8 cellular contexts compared by ENCODE assay signal in genomic region chr1:93344886-93345632, GRCh38. TPM values are rescaled to one million over a fixed set of nuclear protein-coding genes. Genes with fewer than 3 reads are reported as not detected.
DNase-seq lines count a peak whose midpoint lies in the region; ATAC-seq and TF ChIP-seq lines count a peak whose summit lies in the region.

No MANE protein-coding gene starts in this region.

- intact Hi-C loops in naive thymus-derived CD4-positive, alpha-beta T cell (cut with micrococcal nuclease), result loop anchor here (1.0 to 10.0 kb wide), 18 partner anchors 8 to 1890 kb away; partner anchors contain the start of genes DIPK1A (in 2 of the 2), RPL5 (in 2 of the 2), ABCD3 (in 1 of the 2) and ALG14 (in 1 of the 2)

- H3K36me3 ChIP-seq in DOHH2 (ENCODE audit: control insufficient read depth, low read length) (peaks cover 42% of the 10 kb centered on the region), HAP-1 (replicated peaks) (no peaks in the 10 kb centered on the region), RWPE2 (ENCODE audit: low read depth) (peaks cover 25% of the 10 kb centered on the region), endocrine pancreas (ENCODE audit: control insufficient read depth, insufficient read depth, low read length) (no peaks in the 10 kb centered on the region)
- peaks cover 0 to 11% (median 0%) of the 10 kb centered on the region in 3 experiments for H3K36me3 ChIP-seq in naive thymus-derived CD4-positive, alpha-beta T cell (ENCODE audit: control insufficient read depth in 2 of 3, insufficient read depth in 3 of 3, low read length in 3 of 3)

- POLR2A ChIA-PET in naive thymus-derived CD4-positive, alpha-beta T cell (lab: Charles Lee), result interaction anchor here (0.7 to 2.6 kb wide), 16 partner anchors 9 to 513 kb away, joined by 3 to 24 read pairs (median 6); partner anchors contain the start of genes MTF2 and RPL5

- no peaks in the 10 kb centered on the region for H3K9me2 ChIP-seq in DOHH2 (replicated peaks; ENCODE audit: control insufficient read depth, low read length)

- peak overlapping the region; percentile 89 to 99 (median 98) for H3K27ac Mint-ChIP-seq in naive thymus-derived CD4-positive, alpha-beta T cell

- H3K27me3 Mint-ChIP-seq in naive thymus-derived CD4-positive, alpha-beta T cell, result no peaks in the 10 kb centered on the region

- H3K79me2 ChIP-seq in DOHH2 (ENCODE audit: control insufficient read depth, low read length), result peaks cover 89% of the 10 kb centered on the region

- H3K27ac ChIP-seq in DOHH2 (ENCODE audit: low read depth, low read length), result peak overlapping the region; percentile 76
- peak overlapping the region; percentile 90 for H3K27ac ChIP-seq in RWPE2 (ENCODE audit: poor library complexity, severe bottlenecking)
- H3K27ac ChIP-seq in naive thymus-derived CD4-positive, alpha-beta T cell (ENCODE audit: low read depth, low read length), result peak overlapping the region; percentile 88

- peaks cover 0 to 6% (median 0%) of the 10 kb centered on the region in 11 donors for H3K9me3 Mint-ChIP-seq in naive thymus-derived CD4-positive, alpha-beta T cell

- no peak for TF ChIP-seq CTCF in DOHH2 (IDR thresholded peaks at IDR 0.05; ENCODE audit: low read depth, low read length, poor library complexity, severe bottlenecking)
- no peak for TF ChIP-seq CTCF in RWPE2 (IDR thresholded peaks at IDR 0.05; ENCODE audit: poor library complexity, severe bottlenecking)

- H3K4me3 Mint-ChIP-seq in naive thymus-derived CD4-positive, alpha-beta T cell, result peak overlapping the region; percentile 92 to 100 (median 99)

- peak overlapping the region; percentile 97 for H3K4me3 ChIP-seq in DOHH2 (ENCODE audit: low read length)
- peak overlapping the region; percentile 83 for H3K4me3 ChIP-seq in HAP-1
- peak overlapping the region; percentile 89 for H3K4me3 ChIP-seq in RWPE2 (ENCODE audit: severe bottlenecking)
- H3K4me3 ChIP-seq in endocrine pancreas (ENCODE audit: control insufficient read depth, insufficient read depth, low read length), result peak overlapping the region; percentile 83
- peak overlapping the region; percentile 93 for H3K4me3 ChIP-seq in naive thymus-derived CD4-positive, alpha-beta T cell (ENCODE audit: low read length)

- H3K9me3 ChIP-seq in DOHH2 (ENCODE audit: control insufficient read depth, insufficient read depth, low read length), result no peaks in the 10 kb centered on the region
- no peaks in the 10 kb centered on the region for H3K9me3 ChIP-seq in HAP-1
- H3K9me3 ChIP-seq in RWPE2 (ENCODE audit: severe bottlenecking), result no peaks in the 10 kb centered on the region
- no peaks in the 10 kb centered on the region for H3K9me3 ChIP-seq in endocrine pancreas (ENCODE audit: control insufficient read depth, low read length)
- H3K9me3 ChIP-seq in naive thymus-derived CD4-positive, alpha-beta T cell (ENCODE audit: control insufficient read depth in 2 of 3, low read length in 3 of 3), result no peaks in the 10 kb centered on the region

- peak overlapping the region; percentile 60 for H3K4me2 ChIP-seq in DOHH2 (ENCODE audit: low read length)

- no peaks in the 10 kb centered on the region for H3F3A ChIP-seq in DOHH2 (ENCODE audit: control insufficient read depth, insufficient read depth)

- DNase-seq in HAP-1 (ENCODE audit: low spot score in 2 of 2) (no peak), RWPE2 (ENCODE audit: low spot score) (no peak), NCI-H2081 treated with DMSO at 0.1 percent for 48 hours (lab: John Stamatoyannopoulos, UW) (no peak), foreskin melanocyte (no peak)
- peak in 2 of 9 donors; percentile 4 to 18 for DNase-seq in naive thymus-derived CD4-positive, alpha-beta T cell

- H3K9ac ChIP-seq in endocrine pancreas (ENCODE audit: control insufficient read depth, insufficient read depth, low read length), result peak overlapping the region; percentile 97

- peaks cover 16% of the 10 kb centered on the region for H4K20me1 ChIP-seq in DOHH2 (ENCODE audit: control insufficient read depth, insufficient read depth, low read depth, low read length)

- H3K27me3 ChIP-seq in DOHH2 (ENCODE audit: control insufficient read depth, low read length), result no peaks in the 10 kb centered on the region
- no peaks in the 10 kb centered on the region for H3K27me3 ChIP-seq in HAP-1 (ENCODE audit: low read depth)
- H3K27me3 ChIP-seq in RWPE2 (ENCODE audit: insufficient read depth, poor library complexity, severe bottlenecking), result no peaks in the 10 kb centered on the region
- no peaks in the 10 kb centered on the region for H3K27me3 ChIP-seq in endocrine pancreas (ENCODE audit: control insufficient read depth, insufficient read depth, low read length)
- no peaks in the 10 kb centered on the region for H3K27me3 ChIP-seq in naive thymus-derived CD4-positive, alpha-beta T cell (ENCODE audit: control insufficient read depth in 2 of 2, insufficient read depth in 2 of 2, low read length in 2 of 2)

- ATAC-seq in RWPE2 (ENCODE audit: low read depth) (no peak; the same call in 2 of the 3 replicates), HG02981 (IDR thresholded peaks at IDR 0.05; ENCODE audit: unreplicated experiment) (no peak)
- ATAC-seq in naive thymus-derived CD4-positive, alpha-beta T cell, result peak; percentile 10

- H3K36me3 Mint-ChIP-seq in naive thymus-derived CD4-positive, alpha-beta T cell, result peaks cover 2 to 16% (median 6%) of the 10 kb centered on the region in 5 donors

- CTCF ChIA-PET in naive thymus-derived CD4-positive, alpha-beta T cell (lab: Charles Lee), result interaction anchor here (0.7 to 1.5 kb wide), 4 partner anchors 9 to 42 kb away, joined by 3 to 9 read pairs (median 6); no protein-coding TSS in a partner anchor

- in situ Hi-C loops in HAP-1 (cut with MboI; ENCODE audit: low sequenced_read_pairs), result no loop called here

- H3K4me1 ChIP-seq in DOHH2 (ENCODE audit: control insufficient read depth, low read length) (peaks cover 52% of the 10 kb centered on the region), HAP-1 (peaks cover 15% of the 10 kb centered on the region), RWPE2 (ENCODE audit: insufficient read depth, poor library complexity, severe bottlenecking) (peaks cover 17% of the 10 kb centered on the region), endocrine pancreas (ENCODE audit: control insufficient read depth, insufficient read depth, low read length) (peaks cover 14% of the 10 kb centered on the region)
- peaks cover 6 to 26% of the 10 kb centered on the region in 2 donors for H3K4me1 ChIP-seq in naive thymus-derived CD4-positive, alpha-beta T cell (ENCODE audit: control insufficient read depth in 2 of 2, insufficient read depth in 2 of 2, low read length in 2 of 2)

- peaks cover 16 to 40% (median 27%) of the 10 kb centered on the region in 7 donors for H3K4me1 Mint-ChIP-seq in naive thymus-derived CD4-positive, alpha-beta T cell

RNA-seq across cellular contexts. Expression of gene DR1, which starts 0.6 kb away (rescaled TPM):
- 100 to 1,000 TPM in 1 of 5 experiments, 10 to 100 TPM in 4; 46.2 to 104 (median 62.7) TPM for total RNA-seq in naive thymus-derived CD4-positive, alpha-beta T cell
- 10 to 100 TPM; 57.9 to 84.3 TPM for polyA plus RNA-seq in naive thymus-derived CD4-positive, alpha-beta T cell
